1 cellular context compared by ENCODE assay signal in the genomic region with DNA sequence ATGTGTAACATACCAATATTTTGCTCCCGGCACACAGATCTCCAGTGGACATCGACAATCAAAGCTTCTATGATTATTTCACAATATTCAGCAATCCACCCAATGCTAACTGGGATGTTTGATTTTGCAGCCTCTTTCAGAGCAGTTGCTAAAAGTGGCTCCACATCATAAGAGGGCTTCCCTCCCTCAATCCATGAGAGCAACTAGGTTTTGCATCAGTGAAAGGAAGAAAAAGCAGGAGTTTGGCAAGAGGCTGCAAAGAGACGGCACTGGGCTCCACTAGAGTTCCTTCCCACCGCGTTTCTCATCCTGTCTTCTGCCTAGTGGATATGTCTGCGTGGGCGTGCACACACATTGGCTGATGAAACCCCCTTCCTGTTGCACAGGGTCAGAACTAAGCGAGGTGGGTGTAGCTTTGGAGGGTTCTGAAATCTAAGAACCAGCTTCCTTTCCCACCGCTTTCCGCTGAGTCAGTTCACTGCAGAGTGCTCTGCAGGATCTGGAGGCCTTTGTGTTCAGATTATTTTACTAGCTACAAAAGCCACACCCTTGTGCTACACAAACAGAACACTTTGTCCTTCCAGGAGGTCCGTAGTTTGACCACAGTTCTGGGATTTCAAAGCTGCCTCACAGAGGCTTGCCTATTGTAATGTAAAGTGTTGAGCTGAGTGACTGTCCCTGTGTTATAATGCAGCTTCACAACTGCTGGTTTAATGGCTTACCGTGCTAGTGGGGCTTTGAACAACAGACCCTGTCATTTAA.
TF ChIP-seq lines count a peak whose summit lies in the region.

No MANE protein-coding gene starts in this region.

TF ChIP-seq in K562, 482 proteins besides CTCF, POLR2A, EP300 and RAD21 (continued from another document and continues in another):
- TF ChIP-seq, protein P1, sequence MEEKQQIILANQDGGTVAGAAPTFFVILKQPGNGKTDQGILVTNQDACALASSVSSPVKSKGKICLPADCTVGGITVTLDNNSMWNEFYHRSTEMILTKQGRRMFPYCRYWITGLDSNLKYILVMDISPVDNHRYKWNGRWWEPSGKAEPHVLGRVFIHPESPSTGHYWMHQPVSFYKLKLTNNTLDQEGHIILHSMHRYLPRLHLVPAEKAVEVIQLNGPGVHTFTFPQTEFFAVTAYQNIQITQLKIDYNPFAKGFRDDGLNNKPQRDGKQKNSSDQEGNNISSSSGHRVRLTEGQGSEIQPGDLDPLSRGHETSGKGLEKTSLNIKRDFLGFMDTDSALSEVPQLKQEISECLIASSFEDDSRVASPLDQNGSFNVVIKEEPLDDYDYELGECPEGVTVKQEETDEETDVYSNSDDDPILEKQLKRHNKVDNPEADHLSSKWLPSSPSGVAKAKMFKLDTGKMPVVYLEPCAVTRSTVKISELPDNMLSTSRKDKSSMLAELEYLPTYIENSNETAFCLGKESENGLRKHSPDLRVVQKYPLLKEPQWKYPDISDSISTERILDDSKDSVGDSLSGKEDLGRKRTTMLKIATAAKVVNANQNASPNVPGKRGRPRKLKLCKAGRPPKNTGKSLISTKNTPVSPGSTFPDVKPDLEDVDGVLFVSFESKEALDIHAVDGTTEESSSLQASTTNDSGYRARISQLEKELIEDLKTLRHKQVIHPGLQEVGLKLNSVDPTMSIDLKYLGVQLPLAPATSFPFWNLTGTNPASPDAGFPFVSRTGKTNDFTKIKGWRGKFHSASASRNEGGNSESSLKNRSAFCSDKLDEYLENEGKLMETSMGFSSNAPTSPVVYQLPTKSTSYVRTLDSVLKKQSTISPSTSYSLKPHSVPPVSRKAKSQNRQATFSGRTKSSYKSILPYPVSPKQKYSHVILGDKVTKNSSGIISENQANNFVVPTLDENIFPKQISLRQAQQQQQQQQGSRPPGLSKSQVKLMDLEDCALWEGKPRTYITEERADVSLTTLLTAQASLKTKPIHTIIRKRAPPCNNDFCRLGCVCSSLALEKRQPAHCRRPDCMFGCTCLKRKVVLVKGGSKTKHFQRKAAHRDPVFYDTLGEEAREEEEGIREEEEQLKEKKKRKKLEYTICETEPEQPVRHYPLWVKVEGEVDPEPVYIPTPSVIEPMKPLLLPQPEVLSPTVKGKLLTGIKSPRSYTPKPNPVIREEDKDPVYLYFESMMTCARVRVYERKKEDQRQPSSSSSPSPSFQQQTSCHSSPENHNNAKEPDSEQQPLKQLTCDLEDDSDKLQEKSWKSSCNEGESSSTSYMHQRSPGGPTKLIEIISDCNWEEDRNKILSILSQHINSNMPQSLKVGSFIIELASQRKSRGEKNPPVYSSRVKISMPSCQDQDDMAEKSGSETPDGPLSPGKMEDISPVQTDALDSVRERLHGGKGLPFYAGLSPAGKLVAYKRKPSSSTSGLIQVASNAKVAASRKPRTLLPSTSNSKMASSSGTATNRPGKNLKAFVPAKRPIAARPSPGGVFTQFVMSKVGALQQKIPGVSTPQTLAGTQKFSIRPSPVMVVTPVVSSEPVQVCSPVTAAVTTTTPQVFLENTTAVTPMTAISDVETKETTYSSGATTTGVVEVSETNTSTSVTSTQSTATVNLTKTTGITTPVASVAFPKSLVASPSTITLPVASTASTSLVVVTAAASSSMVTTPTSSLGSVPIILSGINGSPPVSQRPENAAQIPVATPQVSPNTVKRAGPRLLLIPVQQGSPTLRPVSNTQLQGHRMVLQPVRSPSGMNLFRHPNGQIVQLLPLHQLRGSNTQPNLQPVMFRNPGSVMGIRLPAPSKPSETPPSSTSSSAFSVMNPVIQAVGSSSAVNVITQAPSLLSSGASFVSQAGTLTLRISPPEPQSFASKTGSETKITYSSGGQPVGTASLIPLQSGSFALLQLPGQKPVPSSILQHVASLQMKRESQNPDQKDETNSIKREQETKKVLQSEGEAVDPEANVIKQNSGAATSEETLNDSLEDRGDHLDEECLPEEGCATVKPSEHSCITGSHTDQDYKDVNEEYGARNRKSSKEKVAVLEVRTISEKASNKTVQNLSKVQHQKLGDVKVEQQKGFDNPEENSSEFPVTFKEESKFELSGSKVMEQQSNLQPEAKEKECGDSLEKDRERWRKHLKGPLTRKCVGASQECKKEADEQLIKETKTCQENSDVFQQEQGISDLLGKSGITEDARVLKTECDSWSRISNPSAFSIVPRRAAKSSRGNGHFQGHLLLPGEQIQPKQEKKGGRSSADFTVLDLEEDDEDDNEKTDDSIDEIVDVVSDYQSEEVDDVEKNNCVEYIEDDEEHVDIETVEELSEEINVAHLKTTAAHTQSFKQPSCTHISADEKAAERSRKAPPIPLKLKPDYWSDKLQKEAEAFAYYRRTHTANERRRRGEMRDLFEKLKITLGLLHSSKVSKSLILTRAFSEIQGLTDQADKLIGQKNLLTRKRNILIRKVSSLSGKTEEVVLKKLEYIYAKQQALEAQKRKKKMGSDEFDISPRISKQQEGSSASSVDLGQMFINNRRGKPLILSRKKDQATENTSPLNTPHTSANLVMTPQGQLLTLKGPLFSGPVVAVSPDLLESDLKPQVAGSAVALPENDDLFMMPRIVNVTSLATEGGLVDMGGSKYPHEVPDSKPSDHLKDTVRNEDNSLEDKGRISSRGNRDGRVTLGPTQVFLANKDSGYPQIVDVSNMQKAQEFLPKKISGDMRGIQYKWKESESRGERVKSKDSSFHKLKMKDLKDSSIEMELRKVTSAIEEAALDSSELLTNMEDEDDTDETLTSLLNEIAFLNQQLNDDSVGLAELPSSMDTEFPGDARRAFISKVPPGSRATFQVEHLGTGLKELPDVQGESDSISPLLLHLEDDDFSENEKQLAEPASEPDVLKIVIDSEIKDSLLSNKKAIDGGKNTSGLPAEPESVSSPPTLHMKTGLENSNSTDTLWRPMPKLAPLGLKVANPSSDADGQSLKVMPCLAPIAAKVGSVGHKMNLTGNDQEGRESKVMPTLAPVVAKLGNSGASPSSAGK (IDR thresholded peaks at IDR 0.05) = no peak
- peak; percentile 51; the same call in 1 of the 2 replicates for TF ChIP-seq TAL1 (IDR thresholded peaks at IDR 0.05)
- TF ChIP-seq ZNF224 (CRISPR knock-in tag; IDR thresholded peaks at IDR 0.05) = no peak
- TF ChIP-seq SUPT5H (IDR thresholded peaks at IDR 0.05) = peak; percentile 86
- TF ChIP-seq YBX1 (IDR thresholded peaks at IDR 0.05) = no peak
- no peak for TF ChIP-seq TGIF2 (CRISPR knock-in tag; IDR thresholded peaks at IDR 0.05)
- TF ChIP-seq, protein P2, sequence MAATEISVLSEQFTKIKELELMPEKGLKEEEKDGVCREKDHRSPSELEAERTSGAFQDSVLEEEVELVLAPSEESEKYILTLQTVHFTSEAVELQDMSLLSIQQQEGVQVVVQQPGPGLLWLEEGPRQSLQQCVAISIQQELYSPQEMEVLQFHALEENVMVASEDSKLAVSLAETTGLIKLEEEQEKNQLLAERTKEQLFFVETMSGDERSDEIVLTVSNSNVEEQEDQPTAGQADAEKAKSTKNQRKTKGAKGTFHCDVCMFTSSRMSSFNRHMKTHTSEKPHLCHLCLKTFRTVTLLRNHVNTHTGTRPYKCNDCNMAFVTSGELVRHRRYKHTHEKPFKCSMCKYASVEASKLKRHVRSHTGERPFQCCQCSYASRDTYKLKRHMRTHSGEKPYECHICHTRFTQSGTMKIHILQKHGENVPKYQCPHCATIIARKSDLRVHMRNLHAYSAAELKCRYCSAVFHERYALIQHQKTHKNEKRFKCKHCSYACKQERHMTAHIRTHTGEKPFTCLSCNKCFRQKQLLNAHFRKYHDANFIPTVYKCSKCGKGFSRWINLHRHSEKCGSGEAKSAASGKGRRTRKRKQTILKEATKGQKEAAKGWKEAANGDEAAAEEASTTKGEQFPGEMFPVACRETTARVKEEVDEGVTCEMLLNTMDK (IDR thresholded peaks at IDR 0.05; ENCODE audit: borderline replicate concordance, insufficient read depth, low read depth, low read length, poor library complexity, severe bottlenecking) = no peak
- no peak for TF ChIP-seq CBX2 (IDR thresholded peaks at IDR 0.05; ENCODE audit: insufficient read depth, low read length, poor library complexity, severe bottlenecking)
- no peak for TF ChIP-seq ADNP (tag; IDR thresholded peaks at IDR 0.05)
- TF ChIP-seq, protein P3, sequence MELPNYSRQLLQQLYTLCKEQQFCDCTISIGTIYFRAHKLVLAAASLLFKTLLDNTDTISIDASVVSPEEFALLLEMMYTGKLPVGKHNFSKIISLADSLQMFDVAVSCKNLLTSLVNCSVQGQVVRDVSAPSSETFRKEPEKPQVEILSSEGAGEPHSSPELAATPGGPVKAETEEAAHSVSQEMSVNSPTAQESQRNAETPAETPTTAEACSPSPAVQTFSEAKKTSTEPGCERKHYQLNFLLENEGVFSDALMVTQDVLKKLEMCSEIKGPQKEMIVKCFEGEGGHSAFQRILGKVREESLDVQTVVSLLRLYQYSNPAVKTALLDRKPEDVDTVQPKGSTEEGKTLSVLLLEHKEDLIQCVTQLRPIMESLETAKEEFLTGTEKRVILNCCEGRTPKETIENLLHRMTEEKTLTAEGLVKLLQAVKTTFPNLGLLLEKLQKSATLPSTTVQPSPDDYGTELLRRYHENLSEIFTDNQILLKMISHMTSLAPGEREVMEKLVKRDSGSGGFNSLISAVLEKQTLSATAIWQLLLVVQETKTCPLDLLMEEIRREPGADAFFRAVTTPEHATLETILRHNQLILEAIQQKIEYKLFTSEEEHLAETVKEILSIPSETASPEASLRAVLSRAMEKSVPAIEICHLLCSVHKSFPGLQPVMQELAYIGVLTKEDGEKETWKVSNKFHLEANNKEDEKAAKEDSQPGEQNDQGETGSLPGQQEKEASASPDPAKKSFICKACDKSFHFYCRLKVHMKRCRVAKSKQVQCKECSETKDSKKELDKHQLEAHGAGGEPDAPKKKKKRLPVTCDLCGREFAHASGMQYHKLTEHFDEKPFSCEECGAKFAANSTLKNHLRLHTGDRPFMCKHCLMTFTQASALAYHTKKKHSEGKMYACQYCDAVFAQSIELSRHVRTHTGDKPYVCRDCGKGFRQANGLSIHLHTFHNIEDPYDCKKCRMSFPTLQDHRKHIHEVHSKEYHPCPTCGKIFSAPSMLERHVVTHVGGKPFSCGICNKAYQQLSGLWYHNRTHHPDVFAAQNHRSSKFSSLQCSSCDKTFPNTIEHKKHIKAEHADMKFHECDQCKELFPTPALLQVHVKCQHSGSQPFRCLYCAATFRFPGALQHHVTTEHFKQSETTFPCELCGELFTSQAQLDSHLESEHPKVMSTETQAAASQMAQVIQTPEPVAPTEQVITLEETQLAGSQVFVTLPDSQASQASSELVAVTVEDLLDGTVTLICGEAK (IDR thresholded peaks at IDR 0.05) = peak; percentile 28; the same call in 1 of the 2 replicates
- TF ChIP-seq, protein P3 (CRISPR knock-in tag; IDR thresholded peaks at IDR 0.05) = no peak
- peak; percentile 67 for TF ChIP-seq MEF2D (tag; conservative IDR thresholded peaks at IDR 0.05; ENCODE audit: low read depth)
- no peak for TF ChIP-seq PPARD (CRISPR knock-in tag; IDR thresholded peaks at IDR 0.05)
- TF ChIP-seq, protein P4, sequence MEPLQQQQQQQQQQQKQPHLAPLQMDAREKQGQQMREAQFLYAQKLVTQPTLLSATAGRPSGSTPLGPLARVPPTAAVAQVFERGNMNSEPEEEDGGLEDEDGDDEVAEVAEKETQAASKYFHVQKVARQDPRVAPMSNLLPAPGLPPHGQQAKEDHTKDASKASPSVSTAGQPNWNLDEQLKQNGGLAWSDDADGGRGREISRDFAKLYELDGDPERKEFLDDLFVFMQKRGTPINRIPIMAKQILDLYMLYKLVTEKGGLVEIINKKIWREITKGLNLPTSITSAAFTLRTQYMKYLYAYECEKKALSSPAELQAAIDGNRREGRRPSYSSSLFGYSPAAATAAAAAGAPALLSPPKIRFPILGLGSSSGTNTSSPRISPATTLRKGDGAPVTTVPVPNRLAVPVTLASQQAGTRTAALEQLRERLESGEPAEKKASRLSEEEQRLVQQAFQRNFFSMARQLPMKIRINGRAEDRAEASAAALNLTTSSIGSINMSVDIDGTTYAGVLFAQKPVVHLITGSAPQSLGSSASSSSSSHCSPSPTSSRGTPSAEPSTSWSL (CRISPR knock-in tag; IDR thresholded peaks at IDR 0.05; ENCODE audit: borderline replicate concordance) = no peak
- no peak for TF ChIP-seq SRSF9 (IDR thresholded peaks at IDR 0.05; ENCODE audit: borderline replicate concordance, low read depth, low read length)
- TF ChIP-seq EHMT2 (IDR thresholded peaks at IDR 0.05) = no peak; the same call in 1 of the 2 replicates
- TF ChIP-seq POLR2B (IDR thresholded peaks at IDR 0.05; ENCODE audit: low read depth, partially characterized antibody) = peak; percentile 93
- TF ChIP-seq, protein P5, sequence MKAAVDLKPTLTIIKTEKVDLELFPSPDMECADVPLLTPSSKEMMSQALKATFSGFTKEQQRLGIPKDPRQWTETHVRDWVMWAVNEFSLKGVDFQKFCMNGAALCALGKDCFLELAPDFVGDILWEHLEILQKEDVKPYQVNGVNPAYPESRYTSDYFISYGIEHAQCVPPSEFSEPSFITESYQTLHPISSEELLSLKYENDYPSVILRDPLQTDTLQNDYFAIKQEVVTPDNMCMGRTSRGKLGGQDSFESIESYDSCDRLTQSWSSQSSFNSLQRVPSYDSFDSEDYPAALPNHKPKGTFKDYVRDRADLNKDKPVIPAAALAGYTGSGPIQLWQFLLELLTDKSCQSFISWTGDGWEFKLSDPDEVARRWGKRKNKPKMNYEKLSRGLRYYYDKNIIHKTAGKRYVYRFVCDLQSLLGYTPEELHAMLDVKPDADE (conservative IDR thresholded peaks at IDR 0.05; ENCODE audit: control insufficient read depth, low read depth, low read length) = 0 out of 2 replicates have a peak, but pooled peaks have one; percentile 50
- no peak for TF ChIP-seq ETS2 (tag; IDR thresholded peaks at IDR 0.05; ENCODE audit: borderline replicate concordance, poor library complexity, severe bottlenecking)
